27 cellular contexts compared by ENCODE assay signal in the genomic region with DNA sequence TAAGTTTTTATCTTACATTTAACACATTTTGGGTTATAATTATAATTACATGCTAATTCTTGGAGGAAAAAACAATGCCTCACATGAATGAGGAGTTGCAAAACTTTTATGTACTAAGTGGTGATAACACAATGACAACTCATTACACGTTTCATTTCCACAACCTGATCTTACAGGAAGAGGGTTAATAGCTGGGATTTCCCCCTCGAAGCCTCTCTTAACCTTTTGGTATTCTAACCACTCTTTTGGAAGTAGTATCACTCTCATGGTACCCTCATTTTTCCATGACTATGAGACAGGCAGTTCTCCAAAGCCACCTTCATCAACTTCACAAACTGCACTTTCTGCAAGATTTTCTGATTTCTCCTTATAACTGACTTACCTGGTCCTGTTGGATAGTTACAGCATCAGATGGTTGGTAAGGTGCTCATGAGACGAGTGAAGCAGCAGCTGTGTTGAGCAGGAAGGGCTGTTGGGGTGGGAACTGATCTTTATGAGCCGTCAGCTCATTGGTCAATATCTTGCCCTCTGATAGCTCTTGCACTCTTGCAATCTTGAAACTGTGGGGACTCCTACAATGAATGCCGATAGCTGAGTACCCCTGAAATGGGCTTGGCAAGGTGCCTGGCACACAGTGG. TPM values are rescaled to one million over a fixed set of nuclear protein-coding genes. Genes with fewer than 3 reads are reported as not detected.
DNase-seq lines count a peak whose midpoint lies in the region; ATAC-seq, FAIRE-seq and TF ChIP-seq lines count a peak whose summit lies in the region.
"Had no signal": no experiment of that assay in that cellular context is flagged by ENCODE, and none has a peak within 500 bp of the region (broad histone marks: within the 10 kb centered on the region; RNA-seq: fewer than 3 reads in every experiment).

No MANE protein-coding gene starts in this region.

- H3K9ac ChIP-seq in K562 (ENCODE audit: insufficient read depth in 1 of 2, low read depth in 2 of 2, low read length in 2 of 2): no peak overlapping the region
- H3K9ac ChIP-seq: BLaER1 had no signal

- no peak overlapping the region for H3K4me2 ChIP-seq in K562 (ENCODE audit: insufficient read depth, low read length)
- H3K4me2 ChIP-seq: BLaER1 had no signal

- no TSS peak for BruUV-seq in K562 (replicated peaks; lab: Mats Ljungman, UMichigan)

- H3K9me3 ChIP-seq in K562 (replicated peaks; ENCODE audit: control insufficient read depth, insufficient read depth, low read depth, low read length): no peaks in the 10 kb centered on the region
- H3K9me3 ChIP-seq: BLaER1, SJCRH30 had no signal

- no peaks in the 10 kb centered on the region for H3K79me2 ChIP-seq in K562 (ENCODE audit: control insufficient read depth, insufficient read depth, low read length)

- FAIRE-seq in K562 (lab: Jason Lieb, UNC): peak; percentile 40
- FAIRE-seq: A204.1 had no signal

- H3K36me3 ChIP-seq in H7 (replicated peaks; ENCODE audit: control insufficient read depth, insufficient read depth, low read length) (no peaks in the 10 kb centered on the region), K562 (ENCODE audit: control insufficient read depth, insufficient read depth, low read length) (no peaks in the 10 kb centered on the region)
- H3K36me3 ChIP-seq: BLaER1, SJCRH30 had no signal

- no peaks in the 10 kb centered on the region for H3K9me1 ChIP-seq in K562 (ENCODE audit: control insufficient read depth, insufficient read depth, low read length)

- peaks cover 11% of the 10 kb centered on the region for H3K4me1 Mint-ChIP-seq in activated T-cell treated with anti-CD3 and anti-CD28 coated beads, Interleukin-2, amount 50 U/mL, for 72 hours (ENCODE audit: low read depth)

- CTCF ChIA-PET in K562 (lab: Yijun Ruan, JAX; ENCODE audit: low intra/inter-chr PET ratio): no interaction called here
- CTCF ChIA-PET in HEK293T (lab: Yijun Ruan, JAX): no interaction called here

- H3K27me3 Mint-ChIP-seq in activated T-cell treated with anti-CD3 and anti-CD28 coated beads, Interleukin-2, amount 50 U/mL, for 72 hours (ENCODE audit: low read depth): peaks cover 11% of the 10 kb centered on the region

- H3K36me3 Mint-ChIP-seq in activated T-cell treated with anti-CD3 and anti-CD28 coated beads, Interleukin-2, amount 50 U/mL, for 72 hours (ENCODE audit: insufficient read depth in 2 of 2): no peaks in the 10 kb centered on the region
- H3K36me3 Mint-ChIP-seq: CD4-positive, CD25-positive, alpha-beta regulatory T cell had no signal

- no peak for TF ChIP-seq POLR2A in K562 (conservative IDR thresholded peaks at IDR 0.05)

- TF ChIP-seq CTCF in K562 (IDR thresholded peaks at IDR 0.05 in 2 of 3, conservative IDR thresholded peaks at IDR 0.05 in 1 of 3; ENCODE audit: insufficient read depth in 2 of 3, low read depth in 1 of 3, low read length in 3 of 3): no peak

- TF ChIP-seq RAD21 in K562 (CRISPR knock-in tag; conservative IDR thresholded peaks at IDR 0.05 in 1 of 2, IDR thresholded peaks at IDR 0.05 in 1 of 2): no peak

- intact Hi-C loops in K562 (cut with micrococcal nuclease): no loop called here

- H3K9me3 Mint-ChIP-seq in activated T-cell treated with anti-CD3 and anti-CD28 coated beads, Interleukin-2, amount 50 U/mL, for 72 hours: no peaks in the 10 kb centered on the region

- POLR2A ChIA-PET in K562 (lab: Yijun Ruan, JAX) (no interaction called here), HEK293T (lab: Yijun Ruan, JAX) (no interaction called here)

- no peak for DNase-seq in activated T-cell treated with anti-CD3 and anti-CD28 coated beads, Interleukin-2, amount 50 U/mL, for 72 hours
- DNase-seq in activated T-cell treated with anti-CD3 and anti-CD28 coated beads, Interleukin-2, amount 50 U/mL, for 1 hour: no peak
- peak; percentile 49 for DNase-seq in H7
- DNase-seq in K562 (ENCODE audit: extremely low read depth in 1 of 4, low spot score in 3 of 4): no peak
- no peak for DNase-seq in stimulated activated naive CD8-positive, alpha-beta T cell treated with anti-CD3 and anti-CD28 coated beads, Interleukin-15, Interleukin-2, amounts not matched to agents 100 U/mL and 50 U/mL, for 24 hours
- DNase-seq in NCI-H524 (lab: John Stamatoyannopoulos, UW): no peak
- DNase-seq in T-helper 9 cell: no peak
- no peak for DNase-seq in HEK293T (ENCODE audit: extremely low spot score)
- DNase-seq: CD4-positive, CD25-positive, alpha-beta regulatory T cell; DMS153; GOT3; HCEC 1CT; Karpas-422; NCI-H1092; NCI-H1436; NCI-H187; NCI-H2171 treated with DMSO at 0.1 percent for 48 hours; NCI-H345; NCI-H510A treated with DMSO at 0.1 percent for 48 hours; NCI-H748 treated with DMSO at 0.1 percent for 48 hours; PC-3; SJCRH30 had no signal

- TF ChIP-seq EP300 in K562 (IDR thresholded peaks at IDR 0.05; ENCODE audit: low read length): no peak

- H3K4me3 Mint-ChIP-seq in activated T-cell treated with anti-CD3 and anti-CD28 coated beads, Interleukin-2, amount 50 U/mL, for 72 hours: no peak overlapping the region
- H3K4me3 Mint-ChIP-seq: CD4-positive, CD25-positive, alpha-beta regulatory T cell had no signal

- H3K27me3 ChIP-seq in H7 (ENCODE audit: control insufficient read depth, insufficient read depth, low read length): no peaks in the 10 kb centered on the region
- H3K27me3 ChIP-seq in K562 (ENCODE audit: control insufficient read depth in 2 of 2, insufficient read depth in 2 of 2, low read length in 2 of 2): peaks cover 30 to 46% of the 10 kb centered on the region in 2 experiments
- H3K27me3 ChIP-seq: BLaER1, SJCRH30 had no signal

- WGBS in K562 (ENCODE audit: insufficient coverage, low coverage, missing lambda C conversion rate): 0% methylated on average over 5 of the region's 5 CpGs

- no peak overlapping the region for H2AFZ ChIP-seq in K562 (ENCODE audit: low read depth, low read length)

- no peak overlapping the region for H3K27ac Mint-ChIP-seq in activated T-cell treated with anti-CD3 and anti-CD28 coated beads, Interleukin-2, amount 50 U/mL, for 72 hours
- H3K27ac Mint-ChIP-seq: CD4-positive, CD25-positive, alpha-beta regulatory T cell had no signal

- in situ Hi-C loops in K562 (cut with MboI): no loop called here

- H3K27ac ChIP-seq in K562 (ENCODE audit: extremely low read depth, low read depth, low read length): no peak overlapping the region
- H3K27ac ChIP-seq: BLaER1, SJCRH30 had no signal

- H4K20me1 ChIP-seq in K562 (replicated peaks; ENCODE audit: control insufficient read depth, insufficient read depth, low read length): no peaks in the 10 kb centered on the region
- H4K20me1 ChIP-seq: BLaER1 had no signal

- no peak overlapping the region for H3K4me3 ChIP-seq in H7 (ENCODE audit: insufficient read depth, low read depth, low read length)
- no peak overlapping the region for H3K4me3 ChIP-seq in K562
- H3K4me3 ChIP-seq: BLaER1, SJCRH30 had no signal

- ATAC-seq in activated T-cell treated with anti-CD3 and anti-CD28 coated beads, Interleukin-2, amount 50 U/mL, for 72 hours (replicated peaks in 1 of 2): peak; percentile 37 to 43
- no peak for ATAC-seq in K562
- peak; percentile 72 for ATAC-seq in stimulated activated naive CD8-positive, alpha-beta T cell treated with anti-CD3 and anti-CD28 coated beads, Interleukin-15, Interleukin-2, amounts not matched to agents 100 U/mL and 50 U/mL, for 24 hours
- ATAC-seq: PC-3, Right ventricle myocardium inferior, SK-N-SH treated with all-trans-retinoic acid at 6 μM for 48 hours had no signal

- peaks cover 0 to 19% of the 10 kb centered on the region in 2 experiments; a peak in 2 of 5 replicates for H3K4me1 ChIP-seq in K562 (replicated peaks in 1 of 2; ENCODE audit: control insufficient read depth in 2 of 2, insufficient read depth in 2 of 2, low read length in 2 of 2)
- H3K4me1 ChIP-seq: SJCRH30 had no signal

RNA-seq across cellular contexts. Expression of gene ACAN, which starts 41.6 kb away (rescaled TPM):
- total RNA-seq in activated T-cell treated with anti-CD3 and anti-CD28 coated beads, Interleukin-2, amount 50 U/mL, for 72 hours: not detected
- total RNA-seq in H7 (2014; rRNA removed; shearing (Covaris generic)): 0.33 and 0.59 TPM in 2 replicates
- not detected in 2 replicates for total RNA-seq in K562 (2011; cell fraction: chromatin; rRNA removed; ENCODE audit: low replicate concordance)
- not detected in 2 replicates for total RNA-seq in K562 (2011; cell fraction: nucleolus; rRNA removed)
- total RNA-seq in K562 (2011; cell fraction: nucleoplasm; rRNA removed): not detected in 2 replicates
- not detected in 2 replicates for total RNA-seq in K562 (2014; rRNA removed)
- not detected in 2 replicates for total RNA-seq in K562 (2014; rRNA removed; fragmentation: Illumina TruSeq; extraction: Trizol)
- not detected in 2 replicates for total RNA-seq in K562 (2015; rRNA removed; fragmentation: Illumina TruSeq; extraction: Trizol)
- not detected in 2 replicates for total RNA-seq in K562 (2021)
- not detected in 2 replicates for polyA plus RNA-seq in K562 (2011; rRNA removed)
- polyA plus RNA-seq in K562 (2011; cell fraction: cytosol; rRNA removed): not detected in 2 replicates
- polyA plus RNA-seq in K562 (2011; cell fraction: nucleus; rRNA removed): not detected in 2 replicates
- not detected in 2 replicates for polyA plus RNA-seq in K562 (2012)
- polyA plus RNA-seq in K562 (2014; fragmentation: Illumina TruSeq; extraction: Trizol): not detected in 2 replicates
- not detected for polyA plus RNA-seq in K562 (2014; fragmentation: Nextera tagmentation; extraction: Ambion mirVana)
- not detected in 2 replicates for polyA plus RNA-seq in K562 (2014; rRNA removed)
- polyA minus RNA-seq in K562 (2011; rRNA and poly(A)+ RNA removed): not detected in 2 replicates
- not detected in 2 replicates for polyA minus RNA-seq in K562 (2011; cell fraction: cytosol; rRNA and poly(A)+ RNA removed)
- polyA minus RNA-seq in K562 (2011; cell fraction: nucleus; rRNA and poly(A)+ RNA removed): not detected in 2 replicates
- total RNA-seq: CD4-positive, CD25-positive, alpha-beta regulatory T cell; HT-29; PC-3; Right ventricle myocardium inferior; SJCRH30 had no signal

RNA-seq across cellular contexts. Expression of gene HAPLN3, which starts 50.5 kb away (rescaled TPM):
- 100 to 1,000 TPM in 1 of 2 donors, 10 to 100 TPM in 1; 82.5 to 114 TPM for total RNA-seq in activated T-cell treated with anti-CD3 and anti-CD28 coated beads, Interleukin-2, amount 50 U/mL, for 72 hours
- 8.1 and 11.5 TPM in 2 replicates for total RNA-seq in H7 (2014; rRNA removed; shearing (Covaris generic))
- 5.6 and 9.6 TPM in 2 replicates for total RNA-seq in K562 (2011; cell fraction: chromatin; rRNA removed; ENCODE audit: low replicate concordance)
- total RNA-seq in K562 (2011; cell fraction: nucleolus; rRNA removed): 6.2 and 6.8 TPM in 2 replicates
- total RNA-seq in K562 (2011; cell fraction: nucleoplasm; rRNA removed): 4.9 and 5.9 TPM in 2 replicates
- total RNA-seq in K562 (2014; rRNA removed) (1.9 and 2.1 TPM in 2 replicates), K562 (2014; rRNA removed; fragmentation: Illumina TruSeq; extraction: Trizol) (0.35 and 0.36 TPM in 2 replicates), K562 (2015; rRNA removed; fragmentation: Illumina TruSeq; extraction: Trizol) (0.65 and 1.0 TPM in 2 replicates), K562 (2021) (1.9 and 2.4 TPM in 2 replicates)
- polyA plus RNA-seq in K562 (2011; rRNA removed) (0.71 and 2.1 TPM in 2 replicates), K562 (2014; fragmentation: Illumina TruSeq; extraction: Trizol) (0.59 and 1.00 TPM in 2 replicates), K562 (2014; fragmentation: Nextera tagmentation; extraction: Ambion mirVana) (under 1 TPM; 0.04 to 0.06 TPM), K562 (2014; rRNA removed) (2.0 and 3.4 TPM in 2 replicates)
- polyA plus RNA-seq in K562 (2011; cell fraction: cytosol; rRNA removed): 1.4 and 2.3 TPM in 2 replicates
- polyA plus RNA-seq in K562 (2011; cell fraction: nucleus; rRNA removed): 9.4 and 14.2 TPM in 2 replicates
- 1.6 and 4.0 TPM in 2 replicates for polyA plus RNA-seq in K562 (2012)
- polyA minus RNA-seq in K562 (2011; rRNA and poly(A)+ RNA removed): 0.77 and 0.99 TPM in 2 replicates
- polyA minus RNA-seq in K562 (2011; cell fraction: cytosol; rRNA and poly(A)+ RNA removed): 2.5 TPM in 1 of 2 replicates, not detected in the other
- 1.1 and 1.8 TPM in 2 replicates for polyA minus RNA-seq in K562 (2011; cell fraction: nucleus; rRNA and poly(A)+ RNA removed)
